In genomic region chr2:11610624-11611242, GRCh38 we compare ENCODE assay signal across 26 cellular contexts. TPM values are rescaled to one million over a fixed set of nuclear protein-coding genes. Genes with fewer than 3 reads are reported as not detected.
DNase-seq lines count a peak whose midpoint lies in the region; ATAC-seq and TF ChIP-seq lines count a peak whose summit lies in the region.
"Had no signal": no experiment of that assay in that cellular context is flagged by ENCODE, and none has a peak within 500 bp of the region (broad histone marks: within the 10 kb centered on the region; RNA-seq: fewer than 3 reads in every experiment).

No MANE protein-coding gene starts in this region.

- TF ChIP-seq CTCF in left ventricle myocardium inferior (IDR thresholded peaks at IDR 0.05; ENCODE audit: borderline replicate concordance) (no peak), upper lobe of right lung (IDR thresholded peaks at IDR 0.05) (no peak)

- H3K23ac ChIP-seq in mesenchymal stem cell (ENCODE audit: low read length in 2 of 2) = no peak overlapping the region

- H4K91ac ChIP-seq in mesenchymal stem cell (ENCODE audit: low read length) = peak overlapping the region; percentile 25

- H3K79me1 ChIP-seq in mesenchymal stem cell (replicated peaks; ENCODE audit: low read length, poor library complexity, severe bottlenecking) = no peaks in the 10 kb centered on the region

- WGBS in mesenchymal stem cell = 97% methylated on average over 34 of the region's 38 CpGs

- intact Hi-C loops in Right ventricle myocardium inferior (cut with DNase I) (no loop called here), left ventricle myocardium inferior (cut with micrococcal nuclease) (no loop called here), posterior vena cava (cut with DNase I) (no loop called here), upper lobe of right lung (cut with DNase I) (no loop called here)

- DNase-seq in Right ventricle myocardium inferior (ENCODE audit: missing footprints) (peak; percentile 54), left ventricle myocardium inferior (no peak), mesenchymal stem cell (no peak), posterior vena cava (ENCODE audit: low spot score) (peak; percentile 78), upper lobe of right lung (peak; percentile 57), ACHN (no peak), SIG-M5 treated with dmso at 0.1 percent for 504 hours (lab: John Stamatoyannopoulos, UW; ENCODE audit: unreplicated experiment) (no peak), NCI-H1048 (lab: John Stamatoyannopoulos, UW) (no peak)
- DNase-seq: CD4-positive, CD25-positive, alpha-beta regulatory T cell; CD8-positive, alpha-beta memory T cell; COR-L47; DMS 273 treated with DMSO at 0.1 percent for 48 hours; DMS53; DND-41; EL; HFFc6; IMR-90 had no signal

- H3K4me1 ChIP-seq in left ventricle myocardium inferior (no peaks in the 10 kb centered on the region), mesenchymal stem cell (ENCODE audit: control insufficient read depth, insufficient read depth, low read depth, low read length) (no peaks in the 10 kb centered on the region), upper lobe of right lung (no peaks in the 10 kb centered on the region)
- H3K4me1 ChIP-seq: BLaER1 had no signal

- H2BK120ac ChIP-seq in mesenchymal stem cell (ENCODE audit: low read depth, low read length) = no peak overlapping the region

- no peak overlapping the region for H3K4me3 ChIP-seq in left ventricle myocardium inferior
- no peak overlapping the region for H3K4me3 ChIP-seq in mesenchymal stem cell (ENCODE audit: insufficient read depth in 1 of 2, low read depth in 1 of 2, low read length in 2 of 2)
- H3K4me3 ChIP-seq in upper lobe of right lung = no peak overlapping the region
- H3K4me3 ChIP-seq: A549, BLaER1, GM23338 had no signal

- H3K27me3 ChIP-seq in left ventricle myocardium inferior (ENCODE audit: low read depth) = no peaks in the 10 kb centered on the region
- H3K27me3 ChIP-seq in mesenchymal stem cell (ENCODE audit: control insufficient read depth in 1 of 2, insufficient read depth in 1 of 2, low read length in 2 of 2) = peaks cover 15 to 16% of the 10 kb centered on the region in 2 experiments
- no peaks in the 10 kb centered on the region for H3K27me3 ChIP-seq in upper lobe of right lung
- H3K27me3 ChIP-seq: BLaER1 had no signal

- H3K27ac ChIP-seq in left ventricle myocardium inferior (replicated peaks) = no peak overlapping the region
- no peak overlapping the region for H3K27ac ChIP-seq in mesenchymal stem cell (ENCODE audit: low read length, poor library complexity, severe bottlenecking)
- no peak overlapping the region for H3K27ac ChIP-seq in upper lobe of right lung
- H3K27ac ChIP-seq: 22Rv1, BLaER1, HL-60 had no signal

- peak overlapping the region in 1 of 2 experiments; percentile 26 for H3K18ac ChIP-seq in mesenchymal stem cell (ENCODE audit: low read depth in 1 of 2, low read length in 2 of 2)

- H3K4ac ChIP-seq in mesenchymal stem cell (ENCODE audit: low read depth in 1 of 2, low read length in 2 of 2) = no peak overlapping the region

- no peak overlapping the region for H2AK5ac ChIP-seq in mesenchymal stem cell (ENCODE audit: low read length, severe bottlenecking)

- H3K9me3 ChIP-seq in left ventricle myocardium inferior (replicated peaks) = no peaks in the 10 kb centered on the region
- no peaks in the 10 kb centered on the region for H3K9me3 ChIP-seq in mesenchymal stem cell (ENCODE audit: control insufficient read depth, low read length)
- no peaks in the 10 kb centered on the region for H3K9me3 ChIP-seq in upper lobe of right lung
- H3K9me3 ChIP-seq: A549, BLaER1 had no signal

- H3K36me3 ChIP-seq in left ventricle myocardium inferior = peaks cover 17% of the 10 kb centered on the region
- no peaks in the 10 kb centered on the region for H3K36me3 ChIP-seq in mesenchymal stem cell (ENCODE audit: control insufficient read depth in 1 of 2, insufficient read depth in 2 of 2, low read depth in 1 of 2, low read length in 2 of 2)
- no peaks in the 10 kb centered on the region for H3K36me3 ChIP-seq in upper lobe of right lung

- H3K4me2 ChIP-seq in mesenchymal stem cell (ENCODE audit: low read length, poor library complexity, severe bottlenecking) = no peak overlapping the region
- H3K4me2 ChIP-seq: A549, BLaER1, GM23338 had no signal

- peak overlapping the region; percentile 23 for H2BK15ac ChIP-seq in mesenchymal stem cell (ENCODE audit: low read depth, poor library complexity, severe bottlenecking)

- H2BK5ac ChIP-seq in mesenchymal stem cell (ENCODE audit: low read depth, low read length, poor library complexity, severe bottlenecking) = no peak overlapping the region

- no peak overlapping the region for H2AFZ ChIP-seq in mesenchymal stem cell (ENCODE audit: low read depth, low read length)
- H2AFZ ChIP-seq: GM23338 had no signal

- no peak overlapping the region for H4K8ac ChIP-seq in mesenchymal stem cell (ENCODE audit: low read length)

- ATAC-seq in Right ventricle myocardium inferior = no peak
- ATAC-seq in upper lobe of right lung = peak; percentile 36
- ATAC-seq: GM23338, HCT116 had no signal

- in situ Hi-C loops in ACHN (cut with HindIII; ENCODE audit: low pct_ligation_motif_present, low pct_unique_long_range_greater_than_20kb, low sequenced_read_pairs) = no loop called here

- no peak overlapping the region for H3K9ac ChIP-seq in mesenchymal stem cell (ENCODE audit: low read length)
- H3K9ac ChIP-seq: BLaER1 had no signal

- no peak overlapping the region for H3K14ac ChIP-seq in mesenchymal stem cell (ENCODE audit: low read length in 2 of 2)

- H2BK12ac ChIP-seq in mesenchymal stem cell (ENCODE audit: low read length in 2 of 2) = peak overlapping the region in 1 of 2 experiments; percentile 24

RNA-seq across cellular contexts. Expression of gene NTSR2, which starts 59.3 kb away (rescaled TPM):
- total RNA-seq in Right ventricle myocardium inferior (not detected), left ventricle myocardium inferior (not detected), posterior vena cava (not detected), upper lobe of right lung (not detected)
- not detected for polyA plus RNA-seq in mesenchymal stem cell (2013, experiment 1 of 2)
- not detected for polyA plus RNA-seq in mesenchymal stem cell (2013, experiment 2 of 2)
- total RNA-seq: CD4-positive, CD25-positive, alpha-beta regulatory T cell; CD8-positive, alpha-beta memory T cell; G401; HFFc6; HT1080; IMR-90 had no signal
- polyA plus RNA-seq: A549; AG04450; CD4-positive, CD25-positive, alpha-beta regulatory T cell; CD8-positive, alpha-beta memory T cell; GM23338; IMR-90 had no signal

Comparison
In these comparisons a context has a peak if more than half of its experiments do, and no peak if none do; other contexts are left out.
1. DNase-seq: peak in Right ventricle myocardium inferior (single experiment), posterior vena cava (single experiment) and upper lobe of right lung (single experiment); none in left ventricle myocardium inferior (single experiment), mesenchymal stem cell (single experiment), ACHN (single experiment), SIG-M5 treated with dmso at 0.1 percent for 504 hours (single experiment) and NCI-H1048 (single experiment).